In genomic region chr1:164552463-164552862, GRCh38 we compare ENCODE assay signal across 2 cellular contexts. TPM values are rescaled to one million over a fixed set of nuclear protein-coding genes. Genes with fewer than 3 reads are reported as not detected.
"Had no signal": no experiment of that assay in that cellular context is flagged by ENCODE, and none has a peak within 500 bp of the region (broad histone marks: within the 10 kb centered on the region; RNA-seq: fewer than 3 reads in every experiment).

No MANE protein-coding gene starts in this region.

RNA-seq across cellular contexts. Expression of gene PBX1, which starts 6.5 kb away (rescaled TPM):
- total RNA-seq: activated T-helper 1 cell treated with anti-CD3 and anti-CD28 coated beads, Interleukin-12 subunit alpha, Interleukin-12 subunit beta, Interleukin-2, Interleukin-4 antibody, amounts not matched to agents 30 ng/mL and 10 ng/mL and 1 ng/mL, durations not matched to agents 14 hours and 24 hours and 36 hours; activated T-helper 2 cell treated with anti-CD3 and anti-CD28 coated beads, Interferon-gamma antibody, Interleukin-2, Interleukin-4, amounts not matched to agents 10 μg/mL and 5 μg/mL and 100 μg/mL, durations not matched to agents 14 hours and 24 hours and 36 hours had no signal
